ENCODE assay signal across 16 cellular contexts in the genomic region with DNA sequence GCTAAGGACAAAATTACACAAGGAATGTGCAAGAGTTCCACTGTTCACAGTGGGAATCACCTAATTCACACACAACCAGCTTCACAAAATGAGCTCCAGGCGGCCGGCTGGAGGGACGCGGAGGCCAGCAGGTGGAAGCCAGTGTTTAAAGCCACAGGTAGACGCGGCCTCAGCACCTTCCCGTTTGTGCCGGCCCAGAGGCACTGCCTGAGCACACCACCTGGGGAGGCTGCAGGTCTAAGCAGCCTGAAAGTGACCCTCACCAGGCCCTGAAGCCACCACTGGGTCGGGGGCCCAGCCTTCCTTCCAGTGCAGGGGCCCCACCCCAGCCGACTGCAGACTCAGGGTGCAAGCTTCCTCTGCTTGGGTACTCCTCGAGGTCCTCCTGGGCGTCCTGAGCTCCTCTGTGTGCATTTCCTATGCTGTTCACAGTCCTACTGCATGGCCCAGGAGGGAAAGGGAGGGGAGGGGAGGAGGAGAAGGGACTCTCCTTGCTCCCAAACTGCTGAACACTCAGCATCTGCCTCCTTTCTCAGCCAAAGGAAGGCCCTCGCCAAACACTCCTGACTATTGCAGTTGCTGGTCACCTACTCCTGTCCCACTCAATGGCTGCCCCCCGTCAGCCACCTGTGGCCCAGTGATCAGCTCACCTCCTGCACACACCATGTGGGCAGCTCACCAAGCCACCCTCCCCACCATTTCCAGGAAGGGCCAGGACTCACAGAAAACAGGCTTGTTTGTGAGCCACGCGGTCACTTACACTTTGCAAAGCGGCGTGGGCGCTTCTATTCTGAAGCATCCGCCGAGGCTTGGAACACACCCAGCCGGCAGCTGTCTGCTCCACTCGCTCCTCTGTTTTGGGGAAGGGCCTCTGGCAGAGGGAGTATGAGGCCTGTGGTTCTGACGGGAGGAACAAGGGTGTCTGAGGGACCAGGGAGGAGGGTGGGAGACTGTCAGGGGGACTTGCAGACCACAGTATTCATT.
DNase-seq lines count a peak whose midpoint lies in the region; ATAC-seq and TF ChIP-seq lines count a peak whose summit lies in the region.
"Had no signal": no experiment of that assay in that cellular context is flagged by ENCODE, and none has a peak within 500 bp of the region (broad histone marks: within the 10 kb centered on the region; RNA-seq: fewer than 3 reads in every experiment).

No MANE protein-coding gene starts in this region.

- no peak overlapping the region for H3K4ac ChIP-seq in trophoblast cell (ENCODE audit: low read depth, low read length)

- no peak overlapping the region for H3K4me2 ChIP-seq in trophoblast cell (ENCODE audit: low read length)

- H3K4me1 ChIP-seq in Peyer's patch (peaks cover 0 to 10% (median 0%) of the 10 kb centered on the region in 4 donors), trophoblast cell (ENCODE audit: control insufficient read depth in 1 of 2, insufficient read depth in 2 of 2, low read length in 2 of 2) (no peaks in the 10 kb centered on the region)
- H3K4me1 ChIP-seq: prostate gland had no signal

- H3K36me3 Mint-ChIP-seq in CD14-positive monocyte = no peaks in the 10 kb centered on the region
- H3K36me3 Mint-ChIP-seq: activated CD8-positive, alpha-beta memory T cell treated with anti-CD3 and anti-CD28 coated beads, Interleukin-2, amount 10 ng/mL, durations not matched to agents 7 days and 5 days; activated naive CD8-positive, alpha-beta T cell treated with anti-CD3 and anti-CD28 coated beads for 36 hours had no signal

- H3K9ac ChIP-seq in trophoblast cell (ENCODE audit: low read length) = no peak overlapping the region

- H2BK120ac ChIP-seq in trophoblast cell (ENCODE audit: insufficient read depth, low read length, poor library complexity) = no peak overlapping the region

- H3K9me3 ChIP-seq in Peyer's patch (no peaks in the 10 kb centered on the region), trophoblast cell (ENCODE audit: insufficient read depth, low read depth, low read length) (no peaks in the 10 kb centered on the region)
- H3K9me3 ChIP-seq: prostate gland had no signal

- intact Hi-C loops in CD14-positive monocyte (cut with micrococcal nuclease) (no loop called here), left cardiac atrium (cut with DNase I) (no loop called here)

- DNase-seq in CD14-positive monocyte (ENCODE audit: low spot score) = no peak
- DNase-seq in Peyer's patch = peak in 2 of 3 donors; percentile 51 to 60
- peak; percentile 70 for DNase-seq in left cardiac atrium
- DNase-seq in trophoblast cell = no peak
- DNase-seq in iPS-NIHi11 (ENCODE audit: low spot score) = no peak
- no peak for DNase-seq in effector CD8-positive, alpha-beta T cell (lab: John Stamatoyannopoulos, UW)
- no peak for DNase-seq in NCI-H187 (lab: John Stamatoyannopoulos, UW)
- DNase-seq: activated CD8-positive, alpha-beta memory T cell treated with anti-CD3 and anti-CD28 coated beads, Interleukin-2, amount 10 ng/mL, durations not matched to agents 7 days and 5 days; activated naive CD8-positive, alpha-beta T cell treated with anti-CD3 and anti-CD28 coated beads for 36 hours; NCI-H526; stimulated activated CD4-positive, alpha-beta T cell treated with anti-CD3 and anti-CD28 coated beads, Interleukin-4, amount 100 ng/mL, for 4 hours had no signal

- no peak overlapping the region for H3K14ac ChIP-seq in trophoblast cell (ENCODE audit: low read length)

- peak overlapping the region; percentile 30 to 56 for H3K4me3 Mint-ChIP-seq in CD14-positive monocyte
- H3K4me3 Mint-ChIP-seq: activated CD8-positive, alpha-beta memory T cell treated with anti-CD3 and anti-CD28 coated beads, Interleukin-2, amount 10 ng/mL, durations not matched to agents 7 days and 5 days; activated naive CD8-positive, alpha-beta T cell treated with anti-CD3 and anti-CD28 coated beads for 36 hours; stimulated activated naive CD8-positive, alpha-beta T cell treated with anti-CD3 and anti-CD28 coated beads, Interleukin-15, Interleukin-2, amounts not matched to agents 100 ng/mL and 50 ng/mL, for 24 hours had no signal

- H3K36me3 ChIP-seq in Peyer's patch (no peaks in the 10 kb centered on the region), trophoblast cell (ENCODE audit: control insufficient read depth in 1 of 2, insufficient read depth in 2 of 2, low read length in 2 of 2) (no peaks in the 10 kb centered on the region)
- H3K36me3 ChIP-seq: prostate gland had no signal

- H3K27me3 ChIP-seq in Peyer's patch = no peaks in the 10 kb centered on the region
- no peaks in the 10 kb centered on the region for H3K27me3 ChIP-seq in trophoblast cell (ENCODE audit: insufficient read depth, low read length)

- ATAC-seq in left cardiac atrium (peak; percentile 44 to 77), GM21526 (IDR thresholded peaks at IDR 0.05; ENCODE audit: low FRiP score, unreplicated experiment) (no peak)
- ATAC-seq: activated CD8-positive, alpha-beta memory T cell treated with anti-CD3 and anti-CD28 coated beads, Interleukin-2, amount 10 ng/mL, durations not matched to agents 7 days and 5 days had no signal

- no peak overlapping the region for H4K91ac ChIP-seq in trophoblast cell (ENCODE audit: low read depth, low read length)

- no peak overlapping the region for H3K23ac ChIP-seq in trophoblast cell (ENCODE audit: low read length)

- H2AK5ac ChIP-seq in trophoblast cell (ENCODE audit: low read length) = no peak overlapping the region

- H3K27me3 Mint-ChIP-seq in CD14-positive monocyte (ENCODE audit: low read depth in 3 of 3) = peaks cover 1 to 11% (median 2%) of the 10 kb centered on the region in 3 donors
- H3K27me3 Mint-ChIP-seq: activated CD8-positive, alpha-beta memory T cell treated with anti-CD3 and anti-CD28 coated beads, Interleukin-2, amount 10 ng/mL, durations not matched to agents 7 days and 5 days; activated naive CD8-positive, alpha-beta T cell treated with anti-CD3 and anti-CD28 coated beads for 36 hours had no signal

- H3K18ac ChIP-seq in trophoblast cell (ENCODE audit: low read length) = no peak overlapping the region

- H3K27ac Mint-ChIP-seq in CD14-positive monocyte = peak overlapping the region in 5 of 7 donors; percentile 27 to 75 (median 40)
- H3K27ac Mint-ChIP-seq: activated CD8-positive, alpha-beta memory T cell treated with anti-CD3 and anti-CD28 coated beads, Interleukin-2, amount 10 ng/mL, durations not matched to agents 7 days and 5 days; activated naive CD8-positive, alpha-beta T cell treated with anti-CD3 and anti-CD28 coated beads for 36 hours; stimulated activated naive CD8-positive, alpha-beta T cell treated with anti-CD3 and anti-CD28 coated beads, Interleukin-15, Interleukin-2, amounts not matched to agents 100 ng/mL and 50 ng/mL, for 24 hours had no signal

- H2BK5ac ChIP-seq in trophoblast cell (ENCODE audit: low read depth, low read length, poor library complexity) = no peak overlapping the region

- H2BK12ac ChIP-seq in trophoblast cell (ENCODE audit: low read length) = no peak overlapping the region

- H4K12ac ChIP-seq in trophoblast cell (ENCODE audit: low read depth, low read length) = no peak overlapping the region

- H2AFZ ChIP-seq in trophoblast cell (ENCODE audit: insufficient read depth, low read length, poor library complexity) = no peak overlapping the region

- WGBS in trophoblast cell (ENCODE audit: extremely low coverage, insufficient coverage, insufficient read length) = no CpG with 5 or more reads among the region's 24 CpGs

- H3K27ac ChIP-seq in Peyer's patch (peak overlapping the region in 2 of 4 donors; percentile 50 to 54), trophoblast cell (ENCODE audit: low read depth, low read length) (no peak overlapping the region)
- H3K27ac ChIP-seq: HL-60, prostate gland had no signal

- no peaks in the 10 kb centered on the region for H3K79me2 ChIP-seq in trophoblast cell (ENCODE audit: control insufficient read depth, insufficient read depth, low read length, poor library complexity)

- no peak overlapping the region for H4K8ac ChIP-seq in trophoblast cell (ENCODE audit: low read depth, low read length)

- no peaks in the 10 kb centered on the region for H3K79me1 ChIP-seq in trophoblast cell (ENCODE audit: low read length)

- no peak overlapping the region for H3K4me3 ChIP-seq in Peyer's patch
- peak overlapping the region; percentile 12 for H3K4me3 ChIP-seq in trophoblast cell (ENCODE audit: low read depth, low read length)
- H3K4me3 ChIP-seq: lung, prostate gland had no signal

- H3K4me1 Mint-ChIP-seq in CD14-positive monocyte = peaks cover 58% of the 10 kb centered on the region
- H3K4me1 Mint-ChIP-seq: activated CD8-positive, alpha-beta memory T cell treated with anti-CD3 and anti-CD28 coated beads, Interleukin-2, amount 10 ng/mL, durations not matched to agents 7 days and 5 days; activated naive CD8-positive, alpha-beta T cell treated with anti-CD3 and anti-CD28 coated beads for 36 hours had no signal

- no peak for TF ChIP-seq POLR2A in Peyer's patch (IDR thresholded peaks at IDR 0.05)

- H3K9me3 Mint-ChIP-seq in CD14-positive monocyte = peaks cover 0 to 2% (median 0%) of the 10 kb centered on the region in 7 donors
- H3K9me3 Mint-ChIP-seq: activated naive CD8-positive, alpha-beta T cell treated with anti-CD3 and anti-CD28 coated beads for 36 hours; stimulated activated naive CD8-positive, alpha-beta T cell treated with anti-CD3 and anti-CD28 coated beads, Interleukin-15, Interleukin-2, amounts not matched to agents 100 ng/mL and 50 ng/mL, for 24 hours had no signal

- TF ChIP-seq CTCF in CD14-positive monocyte (IDR thresholded peaks at IDR 0.05) (no peak), Peyer's patch (IDR thresholded peaks at IDR 0.05) (no peak)

Comparison
In these comparisons a context has a peak if more than half of its experiments do, and no peak if none do; other contexts are left out.
1. DNase-seq: peak in Peyer's patch (2 of 3) and left cardiac atrium (single experiment); none in CD14-positive monocyte (single experiment), trophoblast cell (0 of 2), iPS-NIHi11 (single experiment), effector CD8-positive, alpha-beta T cell (single experiment) and NCI-H187 (0 of 2).